8 cellular contexts compared by ENCODE assay signal in the genomic region with DNA sequence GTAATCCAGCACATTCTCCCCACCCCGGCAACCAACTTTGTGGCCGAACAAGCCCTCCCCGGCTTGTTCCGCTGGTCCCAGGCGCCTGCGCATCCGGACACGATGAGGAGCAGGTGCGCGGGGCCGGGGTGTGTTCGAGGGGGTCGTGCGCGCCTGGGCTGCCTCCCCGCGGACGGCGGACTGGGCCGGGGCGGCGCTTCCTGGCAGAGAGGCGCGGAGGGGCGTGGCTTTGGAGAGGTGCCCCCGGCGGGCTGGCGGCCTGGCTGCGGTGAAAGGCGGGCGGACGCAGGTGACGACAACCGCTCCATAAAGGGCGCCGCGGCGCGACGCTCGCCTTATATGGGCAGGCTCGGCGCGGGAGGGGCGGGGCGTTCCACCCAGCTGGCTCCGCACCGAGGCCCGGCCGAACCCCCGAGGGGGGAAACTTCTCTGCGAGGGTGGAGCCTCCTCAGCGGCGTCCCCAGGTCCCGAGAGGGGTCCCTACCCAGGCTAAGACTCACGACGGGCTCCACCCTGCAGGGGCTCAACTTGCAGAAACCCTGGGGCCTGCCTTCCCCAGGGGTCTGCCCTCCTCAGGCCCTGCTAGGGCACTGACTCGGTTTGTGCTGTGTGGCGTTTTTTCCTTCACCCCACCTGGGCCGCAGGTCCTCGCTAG. TPM values are rescaled to one million over a fixed set of nuclear protein-coding genes. Genes with fewer than 3 reads are reported as not detected.
A peak's percentile ranks its signal among the peaks of the same experiment; 100 is the strongest.
DNase-seq lines count a peak whose midpoint lies in the region; ATAC-seq and TF ChIP-seq lines count a peak whose summit lies in the region.

No MANE protein-coding gene starts in this region.

- H2AFZ ChIP-seq in SU-DHL-6 (ENCODE audit: low read depth, low read length, severe bottlenecking) (peak overlapping the region; percentile 86), parathyroid adenoma (peak overlapping the region; percentile 77)

- no peaks in the 10 kb centered on the region for H3K79me2 ChIP-seq in SU-DHL-6 (ENCODE audit: insufficient read depth, low read length)
- H3K79me2 ChIP-seq in parathyroid adenoma, result no peaks in the 10 kb centered on the region

- intact Hi-C loops in tibial artery (cut with DNase I; ENCODE audit: low total_unique reads), result loop anchor here (5.0 kb wide), 1 partner anchor 68 kb away; a partner anchor contains a TSS

- H3K27ac ChIP-seq in SU-DHL-6 (ENCODE audit: low read depth, low read length) (peak overlapping the region; percentile 84), cardiac muscle cell (peak overlapping the region; percentile 97), parathyroid adenoma (peak overlapping the region; percentile 81), tibial artery (peak overlapping the region; percentile 95 to 97)

- peaks cover 24% of the 10 kb centered on the region for H3K4me1 ChIP-seq in cardiac muscle cell (ENCODE audit: low read depth)
- H3K4me1 ChIP-seq in parathyroid adenoma, result peaks cover 7% of the 10 kb centered on the region
- peaks cover 0 to 63% (median 53%) of the 10 kb centered on the region in 4 donors for H3K4me1 ChIP-seq in tibial artery

- H3K4me3 ChIP-seq in SU-DHL-6 (ENCODE audit: insufficient read depth, low read length, poor library complexity, severe bottlenecking), result peak overlapping the region; percentile 48
- peak overlapping the region; percentile 5 for H3K4me3 ChIP-seq in cardiac muscle cell
- H3K4me3 ChIP-seq in parathyroid adenoma (ENCODE audit: low read depth, low read length), result peak overlapping the region; percentile 59
- H3K4me3 ChIP-seq in tibial artery, result peak overlapping the region; percentile 60 to 68

- H3F3A ChIP-seq in SU-DHL-6 (ENCODE audit: insufficient read depth), result peaks cover 44% of the 10 kb centered on the region

- no peaks in the 10 kb centered on the region for H3K9me2 ChIP-seq in SU-DHL-6 (replicated peaks; ENCODE audit: insufficient read depth, low read length)

- ATAC-seq in GM21825 (IDR thresholded peaks at IDR 0.05; ENCODE audit: unreplicated experiment), result peak; percentile 64

- no peak for TF ChIP-seq CTCF in SU-DHL-6 (IDR thresholded peaks at IDR 0.05; ENCODE audit: insufficient read depth, low read length, poor library complexity, severe bottlenecking)
- peak; percentile 7 for TF ChIP-seq CTCF in cardiac muscle cell (IDR thresholded peaks at IDR 0.05; ENCODE audit: low read depth, low read length)
- no peak for TF ChIP-seq CTCF in parathyroid adenoma (IDR thresholded peaks at IDR 0.05)
- TF ChIP-seq CTCF in tibial artery (IDR thresholded peaks at IDR 0.05), result no peak

- peak; percentile 63 for DNase-seq in DMS114 treated with DMSO at 0.1 percent for 48 hours (lab: John Stamatoyannopoulos, UW; ENCODE audit: unreplicated experiment)
- DNase-seq in MV-4-11 (lab: John Stamatoyannopoulos, UW), result peak; percentile 85
- peak; percentile 88 for DNase-seq in activated naive CD8-positive, alpha-beta T cell treated with anti-CD3 and anti-CD28 coated beads, Interleukin-2, amount 50 U/mL, for 16 hours (ENCODE audit: low read depth, low spot score)
- peak; percentile 93 to 99 for DNase-seq in cardiac muscle cell (ENCODE audit: low read depth in 1 of 2, low spot score in 1 of 2)
- peak; percentile 87 to 96 for DNase-seq in tibial artery

- H3K27me3 ChIP-seq in SU-DHL-6 (ENCODE audit: low read length) (no peaks in the 10 kb centered on the region), cardiac muscle cell (no peaks in the 10 kb centered on the region), parathyroid adenoma (ENCODE audit: control insufficient read depth, insufficient read depth, low read length) (no peaks in the 10 kb centered on the region), tibial artery (no peaks in the 10 kb centered on the region)

- no peaks in the 10 kb centered on the region for H3K9me3 ChIP-seq in SU-DHL-6 (ENCODE audit: insufficient read depth, low read length)
- H3K9me3 ChIP-seq in cardiac muscle cell (ENCODE audit: low read depth), result no peaks in the 10 kb centered on the region
- no peaks in the 10 kb centered on the region for H3K9me3 ChIP-seq in parathyroid adenoma (ENCODE audit: control insufficient read depth, low read length)
- no peaks in the 10 kb centered on the region for H3K9me3 ChIP-seq in tibial artery

- H3K4me2 ChIP-seq in SU-DHL-6 (ENCODE audit: low read depth, low read length, poor library complexity, severe bottlenecking) (peak overlapping the region; percentile 72), parathyroid adenoma (ENCODE audit: low read length) (peak overlapping the region; percentile 75)

- H3K9ac ChIP-seq in SU-DHL-6 (ENCODE audit: low read length) (peak overlapping the region; percentile 62), parathyroid adenoma (no peak overlapping the region)

- H3K36me3 ChIP-seq in SU-DHL-6 (ENCODE audit: low read length) (no peaks in the 10 kb centered on the region), cardiac muscle cell (no peaks in the 10 kb centered on the region), parathyroid adenoma (ENCODE audit: control insufficient read depth, insufficient read depth, low read length) (no peaks in the 10 kb centered on the region), tibial artery (no peaks in the 10 kb centered on the region)

- no peaks in the 10 kb centered on the region for H4K20me1 ChIP-seq in SU-DHL-6 (ENCODE audit: low read depth, low read length)

RNA-seq across cellular contexts. Expression of a gene that starts 26.4 kb away (rescaled TPM):
- 54.5 and 83.1 TPM in 2 replicates for total RNA-seq in cardiac muscle cell
- polyA plus RNA-seq in cardiac muscle cell, result 143 and 193 TPM in 2 replicates

RNA-seq across cellular contexts. Expression of a gene that starts 51.8 kb away (rescaled TPM):
- total RNA-seq in cardiac muscle cell, result 17.1 and 25.7 TPM in 2 replicates
- polyA plus RNA-seq in cardiac muscle cell, result 22.3 and 24.4 TPM in 2 replicates

Comparison
In these comparisons a context has a peak if more than half of its experiments do, and no peak if none do; other contexts are left out.
1. Peak in every context shown above with its lines: DNase-seq, ATAC-seq, H3K4me3 ChIP-seq and H3K27ac ChIP-seq.
2. H3K4me3 ChIP-seq: peak in every context shown above with its lines; median percentile 64 in tibial artery; 59 in parathyroid adenoma; 48 in SU-DHL-6; 5 in cardiac muscle cell.